In the genomic region with DNA sequence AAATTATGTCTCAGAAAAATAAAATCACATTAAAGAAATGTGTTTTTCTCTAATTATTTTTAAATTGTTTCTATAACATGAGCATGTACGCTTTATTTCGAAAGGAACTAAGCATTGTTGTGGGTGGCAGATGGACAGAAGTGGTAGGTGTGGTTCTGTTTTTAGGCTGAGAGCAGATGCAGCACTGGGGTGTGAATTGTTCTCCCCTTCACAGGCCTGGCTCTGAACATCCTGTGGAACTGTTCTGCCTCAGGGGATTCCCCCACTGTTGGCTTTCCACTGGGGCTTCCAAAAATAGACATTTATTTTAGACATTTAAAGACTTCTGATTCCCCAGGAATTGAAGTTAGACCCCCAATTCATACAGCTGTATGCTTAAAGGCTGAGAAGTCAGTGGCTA, we compare ENCODE assay signal across 23 cellular contexts. TPM values are rescaled to one million over a fixed set of nuclear protein-coding genes. Genes with fewer than 3 reads are reported as not detected.
"Had no signal": no experiment of that assay in that cellular context is flagged by ENCODE, and none has a peak within 500 bp of the region (broad histone marks: within the 10 kb centered on the region; RNA-seq: fewer than 3 reads in every experiment).

No MANE protein-coding gene starts in this region.

- H3K4me3 ChIP-seq: neural progenitor cell, ovary, psoas muscle, skin epidermis, testis had no signal

- H3K9ac ChIP-seq: neural progenitor cell had no signal

- DNase-seq: activated CD4-positive, alpha-beta T cell treated with anti-CD3 and anti-CD28 coated beads, Interleukin-2, amount 10 ng/mL, durations not matched to agents 7 days and 5 days; activated CD8-positive, alpha-beta memory T cell treated with anti-CD3 and anti-CD28 coated beads, Interleukin-2, amount 50 U/mL, for 4 hours; activated naive CD4-positive, alpha-beta T cell treated with anti-CD3 and anti-CD28 coated beads for 36 hours; activated T-cell treated with anti-CD3 and anti-CD28 coated beads, Interleukin-2, amount 50 U/mL, for 4 hours; central memory CD4-positive, alpha-beta T cell; foreskin keratinocyte; hippocampal formation; kidney; midbrain; ovary; psoas muscle; right cardiac atrium; stimulated activated CD4-positive, alpha-beta T cell treated with anti-CD3 and anti-CD28 coated beads, Interleukin-2, amount 100 ng/mL, for 48 hours; stimulated activated naive CD8-positive, alpha-beta T cell treated with anti-CD3 and anti-CD28 coated beads, Interleukin-15, amount 100 ng/mL, for 72 hours; T1000; testis had no signal

- H3K36me3 ChIP-seq: neural progenitor cell, ovary had no signal

- H3K9me3 ChIP-seq: ovary, psoas muscle, testis had no signal

- H3K27ac ChIP-seq: foreskin keratinocyte, neural progenitor cell, ovary, psoas muscle, skin epidermis, testis had no signal

- H3K4me2 ChIP-seq: neural progenitor cell had no signal

- H3K27me3 ChIP-seq: foreskin keratinocyte, neural progenitor cell, ovary, testis had no signal

- H3K4me1 ChIP-seq: foreskin keratinocyte, neural progenitor cell, psoas muscle, testis had no signal

RNA-seq across cellular contexts. Expression of a gene that starts 41.9 kb away (rescaled TPM):
- total RNA-seq: activated CD4-positive, alpha-beta T cell treated with anti-CD3 and anti-CD28 coated beads, Interleukin-2, amount 10 ng/mL, durations not matched to agents 7 days and 5 days; activated naive CD4-positive, alpha-beta T cell treated with anti-CD3 and anti-CD28 coated beads for 36 hours; activated T-cell treated with anti-CD3 and anti-CD28 coated beads, Interleukin-2, amount 50 U/mL, for 4 hours; epithelial cell of proximal tubule; fibroblast of lung; foreskin keratinocyte; kidney; left lobe of liver; lung microvascular endothelial cell; ovary; psoas muscle; right cardiac atrium; T-helper 1 cell treated with Interleukin-12 subunit alpha and Interleukin-12 subunit beta and Interleukin-4 antibody, amounts not matched to agents 30 ng/mL and 1 ng/mL, for 36 hours had no signal
- polyA plus RNA-seq: fibroblast of lung, foreskin keratinocyte, ovary, psoas muscle, right cardiac atrium had no signal
